Comparison of ENCODE assay signal across 12 cellular contexts in the genomic region with DNA sequence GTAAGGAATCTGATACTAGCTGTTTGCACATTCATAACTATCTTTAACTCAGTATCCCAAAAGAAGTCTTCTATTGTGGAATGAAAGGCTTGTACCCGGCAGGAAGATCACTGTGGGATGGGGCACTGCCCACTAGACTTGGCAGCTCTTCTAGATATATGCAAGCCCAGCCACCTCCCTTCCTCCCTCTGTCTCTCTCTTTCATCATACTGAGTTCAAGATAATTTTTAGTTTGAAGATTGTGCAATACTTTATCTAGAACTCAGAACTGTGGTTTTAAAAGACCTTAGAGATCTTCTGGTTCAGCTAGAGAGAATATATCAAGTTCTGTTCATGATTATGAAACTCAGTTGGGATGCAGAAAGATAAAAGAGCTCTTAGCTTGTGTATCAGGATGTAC. TPM values are rescaled to one million over a fixed set of nuclear protein-coding genes. Genes with fewer than 3 reads are reported as not detected.
DNase-seq lines count a peak whose midpoint lies in the region; FAIRE-seq and TF ChIP-seq lines count a peak whose summit lies in the region.
"Had no signal": no experiment of that assay in that cellular context is flagged by ENCODE, and none has a peak within 500 bp of the region (broad histone marks: within the 10 kb centered on the region; RNA-seq: fewer than 3 reads in every experiment).

No MANE protein-coding gene starts in this region.

- no peaks in the 10 kb centered on the region for H3K27me3 ChIP-seq in hepatocyte

- intact Hi-C loops in activated CD4-positive, alpha-beta memory T cell treated with anti-CD3 and anti-CD28 coated beads for 36 hours (cut with micrococcal nuclease), result loop anchor here (5.0 to 10.0 kb wide), 3 partner anchors 36 to 259 kb away; a partner anchor contains a TSS

- DNase-seq in AG10803 (ENCODE audit: low read depth) (peak; percentile 34), Kasumi-1 (lab: John Stamatoyannopoulos, UW) (peak; percentile 8 to 16), fibroblast of the aortic adventitia (ENCODE audit: low read depth) (peak; percentile 78), hepatocyte (ENCODE audit: low spot score) (no peak), HTR-8/SVneo (ENCODE audit: insufficient read length, low spot score) (no peak), epidermal melanocyte (ENCODE audit: insufficient read length, low spot score) (no peak), AG08396 (ENCODE audit: low spot score) (no peak)
- peak; percentile 12 for DNase-seq in activated CD4-positive, alpha-beta memory T cell treated with anti-CD3 and anti-CD28 coated beads for 36 hours
- DNase-seq: glutamatergic neuron, NCI-H2227 treated with DMSO at 0.1 percent for 48 hours had no signal

- H3K9me3 Mint-ChIP-seq in activated CD4-positive, alpha-beta memory T cell treated with anti-CD3 and anti-CD28 coated beads for 36 hours, result no peaks in the 10 kb centered on the region
- H3K9me3 Mint-ChIP-seq: memory B cell had no signal

- no peak overlapping the region for H3K4me3 Mint-ChIP-seq in activated CD4-positive, alpha-beta memory T cell treated with anti-CD3 and anti-CD28 coated beads for 36 hours
- H3K4me3 Mint-ChIP-seq: memory B cell had no signal

- FAIRE-seq in HTR-8/SVneo (lab: Jason Lieb, UNC), result no peak

- H3K4me2 ChIP-seq in hepatocyte, result no peak overlapping the region

- peak overlapping the region; percentile 73 for H3K27ac Mint-ChIP-seq in activated CD4-positive, alpha-beta memory T cell treated with anti-CD3 and anti-CD28 coated beads for 36 hours
- H3K27ac Mint-ChIP-seq: memory B cell had no signal

- no peaks in the 10 kb centered on the region for H3K9me2 ChIP-seq in hepatocyte (replicated peaks; ENCODE audit: insufficient read depth)

- peaks cover 57% of the 10 kb centered on the region for H3K4me1 Mint-ChIP-seq in activated CD4-positive, alpha-beta memory T cell treated with anti-CD3 and anti-CD28 coated beads for 36 hours (ENCODE audit: low read depth)

- TF ChIP-seq CTCF in AG10803 (conservative IDR thresholded peaks at IDR 0.05; ENCODE audit: low read length), result no peak
- TF ChIP-seq CTCF in fibroblast of the aortic adventitia (IDR thresholded peaks at IDR 0.05; ENCODE audit: insufficient read depth, low read length), result no peak
- no peak for TF ChIP-seq CTCF in hepatocyte (IDR thresholded peaks at IDR 0.05; ENCODE audit: poor library complexity)

- H2AFZ ChIP-seq in hepatocyte, result no peak overlapping the region

- POLR2A ChIA-PET in activated CD4-positive, alpha-beta memory T cell treated with anti-CD3 and anti-CD28 coated beads for 36 hours (lab: Charles Lee), result no interaction called here

- 78% methylated on average over 1 of the region's 1 CpG for WGBS in hepatocyte (ENCODE audit: low lambda C conversion rate, missing lambda C conversion rate)

- H3K9me3 ChIP-seq in hepatocyte (ENCODE audit: low read depth), result no peaks in the 10 kb centered on the region

- H4K20me1 ChIP-seq in hepatocyte (ENCODE audit: insufficient read depth, poor library complexity, severe bottlenecking), result no peaks in the 10 kb centered on the region

- H3K4me1 ChIP-seq in hepatocyte (ENCODE audit: insufficient read depth), result peaks cover 3% of the 10 kb centered on the region

- CTCF ChIA-PET in activated CD4-positive, alpha-beta memory T cell treated with anti-CD3 and anti-CD28 coated beads for 36 hours (lab: Charles Lee), result no interaction called here

- H3K27me3 Mint-ChIP-seq in activated CD4-positive, alpha-beta memory T cell treated with anti-CD3 and anti-CD28 coated beads for 36 hours, result no peaks in the 10 kb centered on the region
- H3K27me3 Mint-ChIP-seq: memory B cell had no signal

- H3K36me3 Mint-ChIP-seq in activated CD4-positive, alpha-beta memory T cell treated with anti-CD3 and anti-CD28 coated beads for 36 hours, result peaks cover 18% of the 10 kb centered on the region

- no peak overlapping the region for H3K27ac ChIP-seq in hepatocyte
- H3K27ac ChIP-seq: SK-N-MC had no signal

- H3K4me3 ChIP-seq in AG10803 (ENCODE audit: low read length) (no peak overlapping the region), fibroblast of the aortic adventitia (ENCODE audit: low read depth, low read length) (no peak overlapping the region), hepatocyte (no peak overlapping the region)
- H3K4me3 ChIP-seq: SK-N-MC had no signal

- H3K36me3 ChIP-seq in hepatocyte (replicated peaks; ENCODE audit: insufficient read depth, low read depth), result no peaks in the 10 kb centered on the region

- no peaks in the 10 kb centered on the region for H3K79me2 ChIP-seq in hepatocyte

RNA-seq across cellular contexts. Expression of a gene that starts 22.5 kb away (rescaled TPM):
- under 1 TPM; 0.24 to 0.36 TPM for total RNA-seq in activated CD4-positive, alpha-beta memory T cell treated with anti-CD3 and anti-CD28 coated beads for 36 hours
- total RNA-seq in fibroblast of the aortic adventitia (ENCODE audit: low replicate concordance) (not detected in 2 replicates), hepatocyte (0.88 and 1.7 TPM in 2 replicates)
- polyA plus RNA-seq in hepatocyte, result 0.71 and 0.97 TPM in 2 replicates

RNA-seq across cellular contexts. Expression of a gene that starts 57.7 kb away (rescaled TPM):
- total RNA-seq in activated CD4-positive, alpha-beta memory T cell treated with anti-CD3 and anti-CD28 coated beads for 36 hours, result under 1 TPM; 0.07 to 0.19 TPM
- total RNA-seq in fibroblast of the aortic adventitia (ENCODE audit: low replicate concordance) (under 0.01 TPM in 1 of 2 replicates, not detected in the other), hepatocyte (0.12 and 0.20 TPM in 2 replicates)
- 0.34 and 0.69 TPM in 2 replicates for polyA plus RNA-seq in hepatocyte

Comparison
In these comparisons a context has a peak if more than half of its experiments do, and no peak if none do; other contexts are left out.
1. DNase-seq: peak in AG10803 (single experiment), Kasumi-1 (2 of 2), activated CD4-positive, alpha-beta memory T cell treated with anti-CD3 and anti-CD28 coated beads for 36 hours (single experiment) and fibroblast of the aortic adventitia (single experiment); none in hepatocyte (single experiment), HTR-8/SVneo (single experiment), epidermal melanocyte (single experiment) and AG08396 (single experiment).